12 cellular contexts compared by ENCODE assay signal in genomic region chr19:32642771-32643170, GRCh38. TPM values are rescaled to one million over a fixed set of nuclear protein-coding genes. Genes with fewer than 3 reads are reported as not detected.
DNase-seq lines count a peak whose midpoint lies in the region; TF ChIP-seq lines count a peak whose summit lies in the region.
"Had no signal": no experiment of that assay in that cellular context is flagged by ENCODE, and none has a peak within 500 bp of the region (broad histone marks: within the 10 kb centered on the region; RNA-seq: fewer than 3 reads in every experiment).

No MANE protein-coding gene starts in this region.

- no peak overlapping the region for H3K4me3 Mint-ChIP-seq in progenitor cell of endocrine pancreas (ENCODE audit: low read depth)

- peak; percentile 25 for DNase-seq in T follicular helper cell (ENCODE audit: low read depth)
- DNase-seq in activated CD8-positive, alpha-beta memory T cell treated with anti-CD3 and anti-CD28 coated beads, Interleukin-2, amount 50 U/mL, for 4 hours: peak; percentile 63
- peak; percentile 25 for DNase-seq in effector CD4-positive, alpha-beta T cell
- DNase-seq in stimulated activated CD8-positive, alpha-beta memory T cell treated with anti-CD3 and anti-CD28 coated beads, Interleukin-12 subunit alpha, Interleukin-12 subunit beta, amount 100 ng/mL, for 4 hours (ENCODE audit: low read depth): peak; percentile 23
- no peak for DNase-seq in progenitor cell of endocrine pancreas (ENCODE audit: low spot score, unreplicated experiment)
- no peak for DNase-seq in NCI-H446 (lab: John Stamatoyannopoulos, UW)
- DNase-seq in T1000 (lab: John Stamatoyannopoulos, UW): no peak
- DNase-seq in NCI-H1092 treated with DMSO at 0.1 percent for 48 hours (lab: John Stamatoyannopoulos, UW): no peak
- DNase-seq: AML-193, heart right ventricle, mesendoderm, NCI-H146 had no signal

- no peaks in the 10 kb centered on the region for H3K4me1 Mint-ChIP-seq in progenitor cell of endocrine pancreas (ENCODE audit: low read depth)

- H3K9me3 Mint-ChIP-seq in progenitor cell of endocrine pancreas (ENCODE audit: low read depth): no peaks in the 10 kb centered on the region

- no peak for TF ChIP-seq CTCF in progenitor cell of endocrine pancreas (IDR thresholded peaks at IDR 0.05; ENCODE audit: unreplicated experiment)

- H3K36me3 Mint-ChIP-seq in progenitor cell of endocrine pancreas (ENCODE audit: insufficient read depth): peaks cover 31% of the 10 kb centered on the region

- H3K27me3 Mint-ChIP-seq in progenitor cell of endocrine pancreas: no peaks in the 10 kb centered on the region

- H3K27ac Mint-ChIP-seq in progenitor cell of endocrine pancreas: no peak overlapping the region

RNA-seq across cellular contexts. Expression of gene ANKRD27, which starts 32.2 kb away (rescaled TPM):
- 29.1 and 36.4 TPM in 2 replicates for total RNA-seq in progenitor cell of endocrine pancreas

RNA-seq across cellular contexts. Expression of gene RGS9BP, which starts 32.9 kb away (rescaled TPM):
- 0.09 and 0.10 TPM in 2 replicates for total RNA-seq in progenitor cell of endocrine pancreas

RNA-seq across cellular contexts. Expression of gene NUDT19, which starts 48.9 kb away (rescaled TPM):
- 11.8 and 13.2 TPM in 2 replicates for total RNA-seq in progenitor cell of endocrine pancreas

Comparison
In these comparisons a context has a peak if more than half of its experiments do, and no peak if none do; other contexts are left out.
1. DNase-seq: peak in T follicular helper cell (single experiment), activated CD8-positive, alpha-beta memory T cell treated with anti-CD3 and anti-CD28 coated beads, Interleukin-2, amount 50 U/mL, for 4 hours (single experiment), effector CD4-positive, alpha-beta T cell (single experiment) and stimulated activated CD8-positive, alpha-beta memory T cell treated with anti-CD3 and anti-CD28 coated beads, Interleukin-12 subunit alpha, Interleukin-12 subunit beta, amount 100 ng/mL, for 4 hours (single experiment); none in progenitor cell of endocrine pancreas (single experiment), NCI-H446 (0 of 2), T1000 (single experiment) and NCI-H1092 treated with DMSO at 0.1 percent for 48 hours (single experiment).